In the genomic region with DNA sequence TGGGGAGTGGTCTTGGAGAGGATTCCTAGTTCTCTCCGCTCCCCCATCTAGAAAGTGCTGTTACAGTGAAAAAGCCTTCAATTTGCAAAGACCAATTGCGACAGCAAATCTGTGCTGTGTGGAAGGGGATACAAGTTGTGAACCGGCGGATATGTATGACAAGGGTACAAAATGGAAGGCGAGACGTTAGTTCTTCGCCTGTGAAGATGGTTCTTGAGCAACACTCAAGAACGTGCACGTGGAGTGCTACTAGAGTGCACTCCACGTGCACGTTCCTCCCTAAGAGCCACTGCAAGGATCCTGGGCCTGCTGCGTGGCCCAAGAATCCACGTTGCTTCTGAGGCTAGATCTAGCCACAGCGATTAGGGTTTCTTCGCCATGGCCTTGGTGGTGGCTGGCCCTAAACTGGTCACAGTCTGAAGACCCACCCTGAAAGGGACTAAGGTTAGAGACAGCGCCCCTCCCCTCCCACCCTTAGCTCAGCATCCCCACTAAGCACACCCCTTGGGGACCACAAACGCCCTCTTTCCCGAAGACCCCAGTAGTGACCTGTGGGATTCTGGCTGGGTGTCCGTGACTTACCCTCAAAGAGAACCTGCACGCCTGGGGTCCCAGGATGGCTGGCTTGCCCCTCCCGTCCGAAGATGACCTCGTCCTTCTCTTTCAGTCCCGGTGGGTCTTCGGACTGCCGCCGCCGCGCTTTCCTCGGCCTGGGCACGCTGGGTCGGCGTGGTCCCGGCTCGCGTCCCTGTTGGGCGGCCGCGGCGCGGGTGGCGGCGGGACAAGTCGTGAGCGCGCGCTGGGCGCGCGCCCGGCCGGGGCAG, we compare ENCODE assay signal across 9 cellular contexts. TPM values are rescaled to one million over a fixed set of nuclear protein-coding genes. Genes with fewer than 3 reads are reported as not detected.
DNase-seq lines count a peak whose midpoint lies in the region; ATAC-seq and TF ChIP-seq lines count a peak whose summit lies in the region.
"Had no signal": no experiment of that assay in that cellular context is flagged by ENCODE, and none has a peak within 500 bp of the region (broad histone marks: within the 10 kb centered on the region; RNA-seq: fewer than 3 reads in every experiment).

No MANE protein-coding gene starts in this region.

- peak overlapping the region; percentile 75; the same call in 1 of the 2 replicates for H3K9ac ChIP-seq in HCT116 (ENCODE audit: low read length)
- peak overlapping the region; percentile 49 for H3K9ac ChIP-seq in rectal smooth muscle tissue (ENCODE audit: low read length)

- no TSS peak for BruUV-seq in HCT116 (replicated peaks; lab: Mats Ljungman, UMichigan)

- ATAC-seq in HCT116 (peak; percentile 3), SK-N-SH treated with all-trans-retinoic acid at 6 μM for 48 hours (no peak), HG03097 (IDR thresholded peaks at IDR 0.05; ENCODE audit: low FRiP score, unreplicated experiment) (no peak)

- 58 to 90% methylated on average over 13 to 14 of the region's 52 CpGs for WGBS in esophagus squamous epithelium, 2 donors

- H3K79me2 ChIP-seq in HCT116 (ENCODE audit: insufficient read depth, low read length): peaks cover 10% of the 10 kb centered on the region

- peak overlapping the region; percentile 71 to 81 for H3K4me3 ChIP-seq in HCT116 (replicated peaks in 1 of 2; ENCODE audit: low read depth in 1 of 2, low read length in 2 of 2)
- peak overlapping the region; percentile 50 to 82 (median 72) for H3K4me3 ChIP-seq in esophagus squamous epithelium
- peak overlapping the region; percentile 92 for H3K4me3 ChIP-seq in rectal smooth muscle tissue (ENCODE audit: low read length)

- POLR2A ChIA-PET in HCT116 (lab: Charles Lee): no interaction called here

- no peaks in the 10 kb centered on the region for H4K20me1 ChIP-seq in HCT116 (ENCODE audit: insufficient read depth)

- TF ChIP-seq CTCF in HCT116 (IDR thresholded peaks at IDR 0.05 in 2 of 3, conservative IDR thresholded peaks at IDR 0.05 in 1 of 3; ENCODE audit: borderline replicate concordance in 1 of 3, insufficient read depth in 1 of 3, low read depth in 2 of 3, low read length in 2 of 3): no peak
- TF ChIP-seq CTCF in esophagus squamous epithelium (IDR thresholded peaks at IDR 0.05): no peak

- RAD21 ChIA-PET in HCT116 (lab: Charles Lee; ENCODE audit: low non-redundant PET in 1 of 2, low total read pairs in 2 of 2, uncharacterized antibody in 2 of 2, unreplicated experiment in 2 of 2): no interaction called here

- TF ChIP-seq POLR2A in HCT116 (IDR thresholded peaks at IDR 0.05; ENCODE audit: borderline replicate concordance, extremely low read depth, insufficient read depth, insufficient read length): no peak
- no peak for TF ChIP-seq POLR2A in esophagus squamous epithelium (IDR thresholded peaks at IDR 0.05)

- H3K36me3 ChIP-seq in HCT116 (ENCODE audit: control insufficient read depth in 1 of 2, insufficient read depth in 2 of 2, low read length in 2 of 2) (no peaks in the 10 kb centered on the region), esophagus squamous epithelium (no peaks in the 10 kb centered on the region), rectal smooth muscle tissue (ENCODE audit: control insufficient read depth, insufficient read depth, low read length) (no peaks in the 10 kb centered on the region)

- H3K4me2 ChIP-seq in HCT116 (ENCODE audit: low read length): peak overlapping the region; percentile 98

- intact Hi-C loops in HCT116 (cut with micrococcal nuclease) (loop anchor here (10.0 kb wide), 1 partner anchor 252 kb away; a partner anchor contains a TSS), esophagus squamous epithelium (cut with DNase I) (loop anchor here (10.0 kb wide), 1 partner anchor 252 kb away; a partner anchor contains a TSS)

- no peak for TF ChIP-seq RAD21 in HCT116 (IDR thresholded peaks at IDR 0.05; ENCODE audit: low read depth)

- DNase-seq in HCT116 (ENCODE audit: low read depth, low spot score) (no peak), esophagus squamous epithelium (lab: John Stamatoyannopoulos, UW) (no peak), T1000 (lab: John Stamatoyannopoulos, UW) (no peak), NCI-H526 treated with DMSO at 0.1 percent for 48 hours (lab: John Stamatoyannopoulos, UW) (no peak), superior temporal gyrus (ENCODE audit: extremely low spot score) (no peak)

- H3K4me1 ChIP-seq in HCT116 (ENCODE audit: control insufficient read depth in 1 of 2, insufficient read depth in 2 of 2, low read length in 2 of 2): peaks cover 7 to 28% of the 10 kb centered on the region in 2 experiments; a peak in 3 of 4 replicates
- peaks cover 0 to 29% (median 7%) of the 10 kb centered on the region in 3 donors for H3K4me1 ChIP-seq in esophagus squamous epithelium
- H3K4me1 ChIP-seq in rectal smooth muscle tissue (ENCODE audit: control insufficient read depth, insufficient read depth, low read length): peaks cover 12% of the 10 kb centered on the region

- CTCF ChIA-PET in HCT116 (lab: Charles Lee): interaction anchor here (1.0 kb wide), 2 partner anchors 265 kb away, joined by 3 to 4 read pairs; no protein-coding TSS in a partner anchor

- peaks cover 9% of the 10 kb centered on the region; the same call in 1 of the 2 replicates for H3K27me3 ChIP-seq in HCT116 (ENCODE audit: insufficient read depth, low read length)
- H3K27me3 ChIP-seq in esophagus squamous epithelium: peaks cover 0 to 52% (median 0%) of the 10 kb centered on the region in 4 donors
- H3K27me3 ChIP-seq in rectal smooth muscle tissue (ENCODE audit: control insufficient read depth, insufficient read depth, low read length): no peaks in the 10 kb centered on the region

- H3K9me3 ChIP-seq in HCT116 (ENCODE audit: control insufficient read depth in 1 of 2, insufficient read depth in 1 of 2, low read depth in 1 of 2, low read length in 2 of 2) (no peaks in the 10 kb centered on the region), esophagus squamous epithelium (no peaks in the 10 kb centered on the region)

- H2AFZ ChIP-seq in HCT116 (ENCODE audit: low read depth, low read length, poor library complexity, severe bottlenecking): no peak overlapping the region

- peak overlapping the region; percentile 73 for H3K27ac ChIP-seq in HCT116 (ENCODE audit: low read depth, low read length)
- H3K27ac ChIP-seq in esophagus squamous epithelium: peak overlapping the region; percentile 78 to 90 (median 84)
- H3K27ac ChIP-seq in rectal smooth muscle tissue (ENCODE audit: low read depth, low read length): peak overlapping the region; percentile 84

- H3K9me2 ChIP-seq in HCT116 (ENCODE audit: insufficient read depth): no peaks in the 10 kb centered on the region

TF ChIP-seq in HCT116, 20 proteins besides CTCF, POLR2A, EP300 and RAD21:
- TF ChIP-seq SRF (IDR thresholded peaks at IDR 0.05; ENCODE audit: low read depth): no peak
- TF ChIP-seq, protein P1, sequence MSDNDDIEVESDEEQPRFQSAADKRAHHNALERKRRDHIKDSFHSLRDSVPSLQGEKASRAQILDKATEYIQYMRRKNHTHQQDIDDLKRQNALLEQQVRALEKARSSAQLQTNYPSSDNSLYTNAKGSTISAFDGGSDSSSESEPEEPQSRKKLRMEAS (IDR thresholded peaks at IDR 0.05): peak; percentile 46; the same call in 1 of the 2 replicates

TF ChIP-seq in SK-N-SH treated with all-trans-retinoic acid at 6 μM for 48 hours, 23 proteins besides CTCF, POLR2A, EP300 and RAD21:
- TF ChIP-seq SNAI2 (CRISPR knock-in tag; IDR thresholded peaks at IDR 0.05) (peak; percentile 66; the same call in 1 of the 2 replicates), ZFP3 (CRISPR knock-in tag; IDR thresholded peaks at IDR 0.05) (no peak)

RNA-seq across cellular contexts. Expression of a gene that starts 0.5 kb away (rescaled TPM):
- total RNA-seq in HCT116 (2021; ENCODE audit: unreplicated experiment) (6.7 TPM), esophagus squamous epithelium (10 to 100 TPM in 1 of 4 donors, 1 to 10 TPM in 3; 1.2 to 12.6 (median 2.1) TPM)
- polyA plus RNA-seq in HCT116 (2012): 1.3 and 1.5 TPM in 2 replicates
- total RNA-seq: RPMI7951 had no signal
